In the genomic region with DNA sequence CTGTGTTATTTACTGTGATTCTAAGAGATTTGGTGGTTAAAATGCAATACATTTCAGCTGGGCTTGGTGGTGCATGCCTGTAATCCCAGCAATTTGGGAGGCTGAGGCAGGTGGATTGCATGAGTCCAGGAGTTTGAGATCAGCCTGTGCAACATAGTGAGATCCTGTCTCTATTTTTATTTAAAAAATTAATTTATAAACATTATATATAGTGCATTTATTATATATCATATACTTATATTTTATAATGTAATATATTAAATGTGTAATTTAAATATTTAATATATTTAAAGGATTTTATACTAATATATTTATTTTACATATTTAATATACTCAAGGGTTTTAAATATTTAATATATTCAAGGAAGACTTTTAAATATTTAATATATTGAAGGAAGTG, we compare ENCODE assay signal across 37 cellular contexts.
"Had no signal": no experiment of that assay in that cellular context is flagged by ENCODE, and none has a peak within 500 bp of the region (broad histone marks: within the 10 kb centered on the region; RNA-seq: fewer than 3 reads in every experiment).

No MANE protein-coding gene starts in this region.

- H3K9me3 ChIP-seq: ascending aorta, gastroesophageal sphincter, neutrophil, ovary, prostate gland, vagina had no signal

- H3K27ac Mint-ChIP-seq: activated naive CD4-positive, alpha-beta T cell treated with anti-CD3 and anti-CD28 coated beads, Interleukin-2, amount 10 ng/mL, durations not matched to agents 7 days and 5 days; activated naive CD8-positive, alpha-beta T cell treated with anti-CD3 and anti-CD28 coated beads, Interleukin-2, amount 10 ng/mL, durations not matched to agents 7 days and 5 days; brain; naive B cell; nephron progenitor cell; stimulated activated memory B cell treated with anti-CD40 and anti-IgM and Interleukin-4, amounts not matched to agents 10 μg/mL and 1 μg/mL and 100 μg/mL, for 72 hours; stimulated activated naive CD8-positive, alpha-beta T cell treated with anti-CD3 and anti-CD28 coated beads, Interleukin-15, amount 100 ng/mL, for 72 hours; T-helper 2 cell treated with Interferon-gamma antibody and Interleukin-4, amounts not matched to agents 5 μg/mL and 100 μg/mL, for 36 hours; type B pancreatic cell had no signal

- H3K4me3 Mint-ChIP-seq: activated naive CD4-positive, alpha-beta T cell treated with anti-CD3 and anti-CD28 coated beads, Interleukin-2, amount 10 ng/mL, durations not matched to agents 7 days and 5 days; activated naive CD8-positive, alpha-beta T cell treated with anti-CD3 and anti-CD28 coated beads, Interleukin-2, amount 10 ng/mL, durations not matched to agents 7 days and 5 days; brain; naive B cell; nephron progenitor cell; stimulated activated memory B cell treated with anti-CD40 and anti-IgM and Interleukin-4, amounts not matched to agents 10 μg/mL and 1 μg/mL and 100 μg/mL, for 72 hours; stimulated activated naive CD8-positive, alpha-beta T cell treated with anti-CD3 and anti-CD28 coated beads, Interleukin-15, amount 100 ng/mL, for 72 hours; T-helper 2 cell treated with Interferon-gamma antibody and Interleukin-4, amounts not matched to agents 5 μg/mL and 100 μg/mL, for 36 hours; type B pancreatic cell had no signal

- H3K79me2 ChIP-seq: hepatocyte had no signal

- H3K9me3 Mint-ChIP-seq: nephron progenitor cell; stimulated activated memory B cell treated with anti-CD40 and anti-IgM and Interleukin-4, amounts not matched to agents 10 μg/mL and 1 μg/mL and 100 μg/mL, for 72 hours had no signal

- H2AFZ ChIP-seq: hepatocyte had no signal

- H3K27me3 ChIP-seq: ascending aorta, cardiac muscle cell, gastroesophageal sphincter, hepatocyte, neutrophil, ovary, vagina had no signal

- H3K4me1 ChIP-seq: ascending aorta, gastroesophageal sphincter, prostate gland, vagina had no signal

- H3K36me3 Mint-ChIP-seq: activated naive CD4-positive, alpha-beta T cell treated with anti-CD3 and anti-CD28 coated beads, Interleukin-2, amount 10 ng/mL, durations not matched to agents 7 days and 5 days; activated naive CD8-positive, alpha-beta T cell treated with anti-CD3 and anti-CD28 coated beads, Interleukin-2, amount 10 ng/mL, durations not matched to agents 7 days and 5 days; brain; naive B cell; stimulated activated memory B cell treated with anti-CD40 and anti-IgM and Interleukin-4, amounts not matched to agents 10 μg/mL and 1 μg/mL and 100 μg/mL, for 72 hours; type B pancreatic cell had no signal

- H3K4me1 Mint-ChIP-seq: activated naive CD4-positive, alpha-beta T cell treated with anti-CD3 and anti-CD28 coated beads, Interleukin-2, amount 10 ng/mL, durations not matched to agents 7 days and 5 days; activated naive CD8-positive, alpha-beta T cell treated with anti-CD3 and anti-CD28 coated beads, Interleukin-2, amount 10 ng/mL, durations not matched to agents 7 days and 5 days; brain; naive B cell; stimulated activated memory B cell treated with anti-CD40 and anti-IgM and Interleukin-4, amounts not matched to agents 10 μg/mL and 1 μg/mL and 100 μg/mL, for 72 hours; stimulated activated naive CD8-positive, alpha-beta T cell treated with anti-CD3 and anti-CD28 coated beads, Interleukin-15, amount 100 ng/mL, for 72 hours had no signal

- H3K27me3 Mint-ChIP-seq: activated naive CD4-positive, alpha-beta T cell treated with anti-CD3 and anti-CD28 coated beads, Interleukin-2, amount 10 ng/mL, durations not matched to agents 7 days and 5 days; activated naive CD8-positive, alpha-beta T cell treated with anti-CD3 and anti-CD28 coated beads, Interleukin-2, amount 10 ng/mL, durations not matched to agents 7 days and 5 days; naive B cell; stimulated activated memory B cell treated with anti-CD40 and anti-IgM and Interleukin-4, amounts not matched to agents 10 μg/mL and 1 μg/mL and 100 μg/mL, for 72 hours; stimulated activated naive CD8-positive, alpha-beta T cell treated with anti-CD3 and anti-CD28 coated beads, Interleukin-15, amount 100 ng/mL, for 72 hours; type B pancreatic cell had no signal

- H3K36me3 ChIP-seq: ascending aorta, cardiac muscle cell, gastroesophageal sphincter, neutrophil, ovary, prostate gland, vagina had no signal

- H3K27ac ChIP-seq: ascending aorta, cardiac muscle cell, coronary artery, dorsolateral prefrontal cortex, gastroesophageal sphincter, hepatocyte, neutrophil, ovary, prostate gland, skin epidermis, vagina had no signal

- FAIRE-seq: keratinocyte had no signal

- H3K4me3 ChIP-seq: ascending aorta, cardiac muscle cell, coronary artery, dorsolateral prefrontal cortex, gastroesophageal sphincter, hepatocyte, ovary, prostate gland, skin epidermis, vagina had no signal

- ATAC-seq: gastroesophageal sphincter; left colon; sciatic nerve; stimulated activated memory B cell treated with anti-CD40 and anti-IgM and Interleukin-4, amounts not matched to agents 10 μg/mL and 1 μg/mL and 100 μg/mL, for 72 hours; stimulated activated naive CD8-positive, alpha-beta T cell treated with anti-CD3 and anti-CD28 coated beads, Interleukin-15, amount 100 ng/mL, for 72 hours had no signal

- DNase-seq: activated CD4-positive, alpha-beta T cell treated with anti-CD3 and anti-CD28 coated beads for 48 hours; activated CD4-positive, alpha-beta T cell treated with anti-CD3 and anti-CD28 coated beads, Interleukin-2, amount 50 U/mL, for 48 hours; activated CD8-positive, alpha-beta memory T cell treated with anti-CD3 and anti-CD28 coated beads, Interleukin-2, amount 50 U/mL, for 4 hours; activated gamma-delta T cell; activated naive CD4-positive, alpha-beta T cell treated with anti-CD3 and anti-CD28 coated beads, Interleukin-2, amount 10 ng/mL, durations not matched to agents 7 days and 5 days; activated naive CD8-positive, alpha-beta T cell treated with anti-CD3 and anti-CD28 coated beads, Interleukin-2, amount 10 ng/mL, durations not matched to agents 7 days and 5 days; activated T-cell treated with anti-CD3 and anti-CD28 coated beads, Interleukin-2, amount 50 U/mL, for 1 hour; cerebellar nuclear complex; dorsolateral prefrontal cortex; effector memory CD4-positive, alpha-beta T cell; erythroblast; left colon; mammary epithelial cell; naive B cell; nephron progenitor cell; ovary; retina; stimulated activated CD4-positive, alpha-beta T cell treated with anti-CD3 and anti-CD28 coated beads, Interleukin-1b, Interleukin-23, amount 100 ng/mL, for 48 hours; stimulated activated CD4-positive, alpha-beta T cell treated with anti-CD3 and anti-CD28 coated beads, Interleukin-4, amount 100 ng/mL, for 4 hours; stimulated activated CD8-positive, alpha-beta memory T cell treated with anti-CD3 and anti-CD28 coated beads, Interleukin-4, amount 100 ng/mL, for 48 hours; stimulated activated naive CD8-positive, alpha-beta T cell treated with anti-CD3 and anti-CD28 coated beads, Interleukin-15, amount 100 ng/mL, for 72 hours; substantia nigra had no signal
